1 cellular context compared by ENCODE assay signal in the genomic region with DNA sequence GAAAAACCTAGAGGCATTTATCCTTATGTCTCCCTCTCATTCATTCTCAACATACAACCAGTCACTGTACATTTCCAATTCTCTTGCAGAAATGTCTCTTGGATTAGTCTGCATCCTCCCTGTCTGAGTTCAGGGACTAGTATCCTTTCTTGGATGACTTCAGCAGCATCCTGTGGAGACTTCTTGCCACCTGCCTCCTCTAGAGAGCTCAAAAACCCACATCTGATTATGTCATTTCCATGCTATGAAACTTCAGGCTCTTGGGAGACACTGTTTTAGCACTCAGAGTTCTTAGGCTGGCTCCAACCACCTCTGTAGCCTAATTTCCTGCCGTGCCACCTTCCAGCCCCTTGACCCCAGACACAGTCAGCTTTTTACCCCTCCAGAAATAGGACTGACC.
TF ChIP-seq lines count a peak whose summit lies in the region.

No MANE protein-coding gene starts in this region.

TF ChIP-seq in GM23338, 12 proteins besides CTCF, POLR2A, EP300 and RAD21 (continued from another document):
- TF ChIP-seq, protein P1, sequence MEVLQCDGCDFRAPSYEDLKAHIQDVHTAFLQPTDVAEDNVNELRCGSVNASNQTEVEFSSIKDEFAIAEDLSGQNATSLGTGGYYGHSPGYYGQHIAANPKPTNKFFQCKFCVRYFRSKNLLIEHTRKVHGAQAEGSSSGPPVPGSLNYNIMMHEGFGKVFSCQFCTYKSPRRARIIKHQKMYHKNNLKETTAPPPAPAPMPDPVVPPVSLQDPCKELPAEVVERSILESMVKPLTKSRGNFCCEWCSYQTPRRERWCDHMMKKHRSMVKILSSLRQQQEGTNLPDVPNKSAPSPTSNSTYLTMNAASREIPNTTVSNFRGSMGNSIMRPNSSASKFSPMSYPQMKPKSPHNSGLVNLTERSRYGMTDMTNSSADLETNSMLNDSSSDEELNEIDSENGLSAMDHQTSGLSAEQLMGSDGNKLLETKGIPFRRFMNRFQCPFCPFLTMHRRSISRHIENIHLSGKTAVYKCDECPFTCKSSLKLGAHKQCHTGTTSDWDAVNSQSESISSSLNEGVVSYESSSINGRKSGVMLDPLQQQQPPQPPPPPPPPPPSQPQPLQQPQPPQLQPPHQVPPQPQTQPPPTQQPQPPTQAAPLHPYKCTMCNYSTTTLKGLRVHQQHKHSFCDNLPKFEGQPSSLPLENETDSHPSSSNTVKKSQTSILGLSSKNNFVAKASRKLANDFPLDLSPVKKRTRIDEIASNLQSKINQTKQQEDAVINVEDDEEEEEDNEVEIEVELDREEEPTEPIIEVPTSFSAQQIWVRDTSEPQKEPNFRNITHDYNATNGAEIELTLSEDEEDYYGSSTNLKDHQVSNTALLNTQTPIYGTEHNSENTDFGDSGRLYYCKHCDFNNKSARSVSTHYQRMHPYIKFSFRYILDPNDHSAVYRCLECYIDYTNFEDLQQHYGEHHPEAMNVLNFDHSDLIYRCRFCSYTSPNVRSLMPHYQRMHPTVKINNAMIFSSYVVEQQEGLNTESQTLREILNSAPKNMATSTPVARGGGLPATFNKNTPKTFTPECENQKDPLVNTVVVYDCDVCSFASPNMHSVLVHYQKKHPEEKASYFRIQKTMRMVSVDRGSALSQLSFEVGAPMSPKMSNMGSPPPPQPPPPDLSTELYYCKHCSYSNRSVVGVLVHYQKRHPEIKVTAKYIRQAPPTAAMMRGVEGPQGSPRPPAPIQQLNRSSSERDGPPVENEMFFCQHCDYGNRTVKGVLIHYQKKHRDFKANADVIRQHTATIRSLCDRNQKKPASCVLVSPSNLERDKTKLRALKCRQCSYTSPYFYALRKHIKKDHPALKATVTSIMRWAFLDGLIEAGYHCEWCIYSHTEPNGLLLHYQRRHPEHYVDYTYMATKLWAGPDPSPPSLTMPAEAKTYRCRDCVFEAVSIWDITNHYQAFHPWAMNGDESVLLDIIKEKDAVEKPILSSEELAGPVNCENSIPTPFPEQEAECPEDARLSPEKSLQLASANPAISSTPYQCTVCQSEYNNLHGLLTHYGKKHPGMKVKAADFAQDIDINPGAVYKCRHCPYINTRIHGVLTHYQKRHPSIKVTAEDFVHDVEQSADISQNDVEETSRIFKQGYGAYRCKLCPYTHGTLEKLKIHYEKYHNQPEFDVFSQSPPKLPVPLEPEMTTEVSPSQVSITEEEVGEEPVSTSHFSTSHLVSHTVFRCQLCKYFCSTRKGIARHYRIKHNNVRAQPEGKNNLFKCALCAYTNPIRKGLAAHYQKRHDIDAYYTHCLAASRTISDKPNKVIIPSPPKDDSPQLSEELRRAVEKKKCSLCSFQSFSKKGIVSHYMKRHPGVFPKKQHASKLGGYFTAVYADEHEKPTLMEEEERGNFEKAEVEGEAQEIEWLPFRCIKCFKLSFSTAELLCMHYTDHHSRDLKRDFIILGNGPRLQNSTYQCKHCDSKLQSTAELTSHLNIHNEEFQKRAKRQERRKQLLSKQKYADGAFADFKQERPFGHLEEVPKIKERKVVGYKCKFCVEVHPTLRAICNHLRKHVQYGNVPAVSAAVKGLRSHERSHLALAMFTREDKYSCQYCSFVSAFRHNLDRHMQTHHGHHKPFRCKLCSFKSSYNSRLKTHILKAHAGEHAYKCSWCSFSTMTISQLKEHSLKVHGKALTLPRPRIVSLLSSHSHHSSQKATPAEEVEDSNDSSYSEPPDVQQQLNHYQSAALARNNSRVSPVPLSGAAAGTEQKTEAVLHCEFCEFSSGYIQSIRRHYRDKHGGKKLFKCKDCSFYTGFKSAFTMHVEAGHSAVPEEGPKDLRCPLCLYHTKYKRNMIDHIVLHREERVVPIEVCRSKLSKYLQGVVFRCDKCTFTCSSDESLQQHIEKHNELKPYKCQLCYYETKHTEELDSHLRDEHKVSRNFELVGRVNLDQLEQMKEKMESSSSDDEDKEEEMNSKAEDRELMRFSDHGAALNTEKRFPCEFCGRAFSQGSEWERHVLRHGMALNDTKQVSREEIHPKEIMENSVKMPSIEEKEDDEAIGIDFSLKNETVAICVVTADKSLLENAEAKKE (CRISPR knock-in tag; IDR thresholded peaks at IDR 0.05): no peak
- TF ChIP-seq CREB1 (CRISPR knock-in tag; IDR thresholded peaks at IDR 0.05; ENCODE audit: low read depth) (no peak), NANOG (IDR thresholded peaks at IDR 0.05; ENCODE audit: borderline replicate concordance) (no peak), ZNF114 (CRISPR knock-in tag; IDR thresholded peaks at IDR 0.05) (no peak)
- TF ChIP-seq, protein P2, sequence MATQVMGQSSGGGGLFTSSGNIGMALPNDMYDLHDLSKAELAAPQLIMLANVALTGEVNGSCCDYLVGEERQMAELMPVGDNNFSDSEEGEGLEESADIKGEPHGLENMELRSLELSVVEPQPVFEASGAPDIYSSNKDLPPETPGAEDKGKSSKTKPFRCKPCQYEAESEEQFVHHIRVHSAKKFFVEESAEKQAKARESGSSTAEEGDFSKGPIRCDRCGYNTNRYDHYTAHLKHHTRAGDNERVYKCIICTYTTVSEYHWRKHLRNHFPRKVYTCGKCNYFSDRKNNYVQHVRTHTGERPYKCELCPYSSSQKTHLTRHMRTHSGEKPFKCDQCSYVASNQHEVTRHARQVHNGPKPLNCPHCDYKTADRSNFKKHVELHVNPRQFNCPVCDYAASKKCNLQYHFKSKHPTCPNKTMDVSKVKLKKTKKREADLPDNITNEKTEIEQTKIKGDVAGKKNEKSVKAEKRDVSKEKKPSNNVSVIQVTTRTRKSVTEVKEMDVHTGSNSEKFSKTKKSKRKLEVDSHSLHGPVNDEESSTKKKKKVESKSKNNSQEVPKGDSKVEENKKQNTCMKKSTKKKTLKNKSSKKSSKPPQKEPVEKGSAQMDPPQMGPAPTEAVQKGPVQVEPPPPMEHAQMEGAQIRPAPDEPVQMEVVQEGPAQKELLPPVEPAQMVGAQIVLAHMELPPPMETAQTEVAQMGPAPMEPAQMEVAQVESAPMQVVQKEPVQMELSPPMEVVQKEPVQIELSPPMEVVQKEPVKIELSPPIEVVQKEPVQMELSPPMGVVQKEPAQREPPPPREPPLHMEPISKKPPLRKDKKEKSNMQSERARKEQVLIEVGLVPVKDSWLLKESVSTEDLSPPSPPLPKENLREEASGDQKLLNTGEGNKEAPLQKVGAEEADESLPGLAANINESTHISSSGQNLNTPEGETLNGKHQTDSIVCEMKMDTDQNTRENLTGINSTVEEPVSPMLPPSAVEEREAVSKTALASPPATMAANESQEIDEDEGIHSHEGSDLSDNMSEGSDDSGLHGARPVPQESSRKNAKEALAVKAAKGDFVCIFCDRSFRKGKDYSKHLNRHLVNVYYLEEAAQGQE (IDR thresholded peaks at IDR 0.05; ENCODE audit: unreplicated experiment): no peak
